ENCODE assay signal across 26 cellular contexts in genomic region chr7:88432321-88432720, GRCh38.
DNase-seq lines count a peak whose midpoint lies in the region; ATAC-seq and TF ChIP-seq lines count a peak whose summit lies in the region.
"Had no signal": no experiment of that assay in that cellular context is flagged by ENCODE, and none has a peak within 500 bp of the region (broad histone marks: within the 10 kb centered on the region; RNA-seq: fewer than 3 reads in every experiment).

No MANE protein-coding gene starts in this region.

- DNase-seq in COR-L47 (lab: John Stamatoyannopoulos, UW), result peak; percentile 56
- DNase-seq in NCI-H1417 treated with DMSO at 0.1 percent for 48 hours (lab: John Stamatoyannopoulos, UW), result peak; percentile 85
- DNase-seq in NCI-H748 treated with DMSO at 0.1 percent for 48 hours (lab: John Stamatoyannopoulos, UW), result peak; percentile 81
- no peak for DNase-seq in glutamatergic neuron
- DNase-seq in dedifferentiated amniotic fluid mesenchymal stem cell (ENCODE audit: extremely low spot score), result no peak
- DNase-seq in GM19240 (ENCODE audit: insufficient read length, low spot score), result no peak
- no peak for DNase-seq in Kasumi-1 (lab: John Stamatoyannopoulos, UW)
- DNase-seq: activated CD4-positive, alpha-beta T cell treated with anti-CD3 and anti-CD28 coated beads for 4 hours; amniotic stem cell; brain microvascular endothelial cell; CD4-positive, CD25-positive, alpha-beta regulatory T cell; H7; KG1; left ventricle myocardium inferior; MM.1S; NCI-H1694 treated with DMSO at 0.1 percent for 48 hours; psoas muscle; SIG-M5; sigmoid colon; stimulated activated CD4-positive, alpha-beta T cell treated with anti-CD3 and anti-CD28 coated beads, Interleukin-12 subunit alpha, Interleukin-12 subunit beta, amount 100 ng/mL, for 4 hours; stimulated activated CD4-positive, alpha-beta T cell treated with anti-CD3 and anti-CD28 coated beads, Interleukin-4, amount 100 ng/mL, for 24 hours; T1000; thyroid gland had no signal

- no peak for ATAC-seq in GM18511 (IDR thresholded peaks at IDR 0.05; ENCODE audit: unreplicated experiment)
- ATAC-seq: GM12878, psoas muscle had no signal

- peaks cover 17% of the 10 kb centered on the region for H3K4me1 Mint-ChIP-seq in glutamatergic neuron (ENCODE audit: low read depth, unreplicated experiment)
- H3K4me1 Mint-ChIP-seq: activated naive CD4-positive, alpha-beta T cell treated with anti-CD3 and anti-CD28 coated beads, Interleukin-2, amount 50 U/mL, for 24 hours; CD4-positive, CD25-positive, alpha-beta regulatory T cell had no signal

- peak overlapping the region; percentile 75 for H3K27ac Mint-ChIP-seq in glutamatergic neuron (ENCODE audit: unreplicated experiment)
- H3K27ac Mint-ChIP-seq: activated naive CD4-positive, alpha-beta T cell treated with anti-CD3 and anti-CD28 coated beads, Interleukin-2, amount 50 U/mL, for 24 hours; CD4-positive, CD25-positive, alpha-beta regulatory T cell had no signal

- H3K36me3 Mint-ChIP-seq in glutamatergic neuron (ENCODE audit: unreplicated experiment), result no peaks in the 10 kb centered on the region
- H3K36me3 Mint-ChIP-seq: activated naive CD4-positive, alpha-beta T cell treated with anti-CD3 and anti-CD28 coated beads, Interleukin-2, amount 50 U/mL, for 24 hours; CD4-positive, CD25-positive, alpha-beta regulatory T cell had no signal

- no peaks in the 10 kb centered on the region for H3K9me3 Mint-ChIP-seq in glutamatergic neuron (ENCODE audit: unreplicated experiment)
- H3K9me3 Mint-ChIP-seq: activated naive CD4-positive, alpha-beta T cell treated with anti-CD3 and anti-CD28 coated beads, Interleukin-2, amount 50 U/mL, for 24 hours had no signal

- peak overlapping the region; percentile 10 for H3K4me3 Mint-ChIP-seq in glutamatergic neuron (ENCODE audit: unreplicated experiment)
- H3K4me3 Mint-ChIP-seq: activated naive CD4-positive, alpha-beta T cell treated with anti-CD3 and anti-CD28 coated beads, Interleukin-2, amount 50 U/mL, for 24 hours; CD4-positive, CD25-positive, alpha-beta regulatory T cell had no signal

- no peak for TF ChIP-seq CTCF in glutamatergic neuron (IDR thresholded peaks at IDR 0.05; ENCODE audit: partially characterized antibody, unreplicated experiment)

- H3K27me3 Mint-ChIP-seq in glutamatergic neuron (ENCODE audit: unreplicated experiment), result no peaks in the 10 kb centered on the region
- H3K27me3 Mint-ChIP-seq: activated naive CD4-positive, alpha-beta T cell treated with anti-CD3 and anti-CD28 coated beads, Interleukin-2, amount 50 U/mL, for 24 hours; CD4-positive, CD25-positive, alpha-beta regulatory T cell had no signal

Comparison
In these comparisons a context has a peak if more than half of its experiments do, and no peak if none do; other contexts are left out.
1. DNase-seq: peak in COR-L47 (single experiment), NCI-H1417 treated with DMSO at 0.1 percent for 48 hours (single experiment) and NCI-H748 treated with DMSO at 0.1 percent for 48 hours (single experiment); none in glutamatergic neuron (single experiment), dedifferentiated amniotic fluid mesenchymal stem cell (single experiment), GM19240 (single experiment) and Kasumi-1 (0 of 2).